Comparison of ENCODE assay signal across 25 cellular contexts in the genomic region with DNA sequence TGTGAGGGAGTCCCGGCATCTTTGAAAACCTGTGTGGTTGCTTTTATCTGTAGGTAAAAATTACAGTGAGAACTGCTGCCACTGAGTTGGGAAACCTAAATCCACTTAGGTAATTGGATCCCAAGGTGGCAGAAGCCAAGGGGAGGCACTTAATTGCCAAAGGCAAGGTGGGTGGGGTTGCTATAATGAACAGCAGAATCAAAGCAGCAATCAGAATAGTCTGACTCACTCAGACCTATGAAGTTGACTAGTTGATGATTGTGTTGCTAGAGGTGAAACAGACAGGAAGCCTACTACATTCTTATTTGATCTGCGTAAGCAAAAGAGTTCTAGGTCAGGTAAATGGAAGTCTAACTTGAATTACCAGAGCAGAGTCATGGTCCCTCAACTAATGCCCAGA. TPM values are rescaled to one million over a fixed set of nuclear protein-coding genes. Genes with fewer than 3 reads are reported as not detected.
DNase-seq lines count a peak whose midpoint lies in the region; ATAC-seq and TF ChIP-seq lines count a peak whose summit lies in the region.
"Had no signal": no experiment of that assay in that cellular context is flagged by ENCODE, and none has a peak within 500 bp of the region (broad histone marks: within the 10 kb centered on the region; RNA-seq: fewer than 3 reads in every experiment).

No MANE protein-coding gene starts in this region.

- H3K4me3 Mint-ChIP-seq in activated CD8-positive, alpha-beta T cell treated with anti-CD3 and anti-CD28 coated beads for 36 hours, result no peak overlapping the region
- no peak overlapping the region for H3K4me3 Mint-ChIP-seq in activated CD8-positive, alpha-beta T cell treated with anti-CD3 and anti-CD28 coated beads, Interleukin-2, amount 10 ng/mL, durations not matched to agents 7 days and 5 days
- H3K4me3 Mint-ChIP-seq: brain, CD14-positive monocyte, H9, memory B cell, natural killer cell had no signal

- peaks cover 9% of the 10 kb centered on the region for H3K9me3 Mint-ChIP-seq in activated CD8-positive, alpha-beta T cell treated with anti-CD3 and anti-CD28 coated beads for 36 hours
- peaks cover 4% of the 10 kb centered on the region for H3K9me3 Mint-ChIP-seq in activated CD8-positive, alpha-beta T cell treated with anti-CD3 and anti-CD28 coated beads, Interleukin-2, amount 10 ng/mL, durations not matched to agents 7 days and 5 days (ENCODE audit: insufficient read depth)

- CTCF ChIA-PET in activated CD8-positive, alpha-beta T cell treated with anti-CD3 and anti-CD28 coated beads for 36 hours (lab: Charles Lee), result interaction anchor here (0.7 kb wide), 1 partner anchor 147 kb away, joined by 3 read pairs; no protein-coding TSS in a partner anchor
- CTCF ChIA-PET in activated CD8-positive, alpha-beta T cell treated with anti-CD3 and anti-CD28 coated beads, Interleukin-2, amount 10 ng/mL, durations not matched to agents 7 days and 5 days (lab: Charles Lee), result interaction anchor here (1.4 kb wide), 1 partner anchor 65 kb away, joined by 3 read pairs; no protein-coding TSS in a partner anchor

- H3K4me3 ChIP-seq in dorsolateral prefrontal cortex (no peak overlapping the region), suprapubic skin (no peak overlapping the region)
- H3K4me3 ChIP-seq: uterus had no signal

- peak; percentile 61 for ATAC-seq in activated CD8-positive, alpha-beta T cell treated with anti-CD3 and anti-CD28 coated beads for 36 hours
- no peak for ATAC-seq in activated CD8-positive, alpha-beta T cell treated with anti-CD3 and anti-CD28 coated beads, Interleukin-2, amount 10 ng/mL, durations not matched to agents 7 days and 5 days
- ATAC-seq: HepG2, natural killer cell, Panc1 had no signal

- H3K36me3 Mint-ChIP-seq in activated CD8-positive, alpha-beta T cell treated with anti-CD3 and anti-CD28 coated beads for 36 hours (ENCODE audit: low read depth), result no peaks in the 10 kb centered on the region
- H3K36me3 Mint-ChIP-seq in activated CD8-positive, alpha-beta T cell treated with anti-CD3 and anti-CD28 coated beads, Interleukin-2, amount 10 ng/mL, durations not matched to agents 7 days and 5 days (ENCODE audit: low read depth), result no peaks in the 10 kb centered on the region
- H3K36me3 Mint-ChIP-seq: brain, CD14-positive monocyte, natural killer cell had no signal

- H3K36me3 ChIP-seq in suprapubic skin, result no peaks in the 10 kb centered on the region
- H3K36me3 ChIP-seq: uterus had no signal

- peaks cover 2% of the 10 kb centered on the region for H3K27me3 Mint-ChIP-seq in activated CD8-positive, alpha-beta T cell treated with anti-CD3 and anti-CD28 coated beads for 36 hours
- H3K27me3 Mint-ChIP-seq in activated CD8-positive, alpha-beta T cell treated with anti-CD3 and anti-CD28 coated beads, Interleukin-2, amount 10 ng/mL, durations not matched to agents 7 days and 5 days (ENCODE audit: low read depth), result peaks cover 8% of the 10 kb centered on the region

- no peaks in the 10 kb centered on the region for H3K9me3 ChIP-seq in suprapubic skin
- H3K9me3 ChIP-seq: uterus had no signal

- intact Hi-C loops in activated CD8-positive, alpha-beta T cell treated with anti-CD3 and anti-CD28 coated beads for 36 hours (cut with micrococcal nuclease), result no loop called here
- intact Hi-C loops in dorsolateral prefrontal cortex (cut with DNase I), result no loop called here

- TF ChIP-seq EP300 in suprapubic skin (IDR thresholded peaks at IDR 0.05), result no peak

- 61% methylated on average over 2 of the region's 2 CpGs for WGBS in suprapubic skin

- H3K4me1 ChIP-seq in suprapubic skin, result peaks cover 22% of the 10 kb centered on the region
- H3K4me1 ChIP-seq: uterus had no signal

- no peak for TF ChIP-seq POLR2A in suprapubic skin (IDR thresholded peaks at IDR 0.05)

- no peak for TF ChIP-seq CTCF in activated CD8-positive, alpha-beta T cell treated with anti-CD3 and anti-CD28 coated beads for 36 hours (IDR thresholded peaks at IDR 0.05)
- TF ChIP-seq CTCF in dorsolateral prefrontal cortex (IDR thresholded peaks at IDR 0.05 in 54 of 56, conservative IDR thresholded peaks at IDR 0.05 in 2 of 56; ENCODE audit: low read depth in 1 of 56, partially characterized antibody in 56 of 56) (no peak), suprapubic skin (IDR thresholded peaks at IDR 0.05) (no peak)

- H3K27me3 ChIP-seq in dorsolateral prefrontal cortex, result no peaks in the 10 kb centered on the region
- H3K27me3 ChIP-seq in suprapubic skin, result no peaks in the 10 kb centered on the region
- H3K27me3 ChIP-seq: uterus had no signal

- POLR2A ChIA-PET in activated CD8-positive, alpha-beta T cell treated with anti-CD3 and anti-CD28 coated beads for 36 hours (lab: Charles Lee), result no interaction called here
- POLR2A ChIA-PET in activated CD8-positive, alpha-beta T cell treated with anti-CD3 and anti-CD28 coated beads, Interleukin-2, amount 10 ng/mL, durations not matched to agents 7 days and 5 days (lab: Charles Lee), result no interaction called here

- DNase-seq in activated CD8-positive, alpha-beta T cell treated with anti-CD3 and anti-CD28 coated beads for 36 hours, result no peak
- DNase-seq in activated CD8-positive, alpha-beta T cell treated with anti-CD3 and anti-CD28 coated beads, Interleukin-2, amount 10 ng/mL, durations not matched to agents 7 days and 5 days, result no peak
- DNase-seq in NCI-H524 treated with DMSO at 0.1 percent for 48 hours (lab: John Stamatoyannopoulos, UW) (peak; percentile 77), dorsolateral prefrontal cortex (no peak), suprapubic skin (ENCODE audit: low spot score in 2 of 2) (peak in 1 of 2 donors; percentile 50), DMS79 treated with DMSO at 0.1 percent for 48 hours (lab: John Stamatoyannopoulos, UW) (no peak), SW 1271 (lab: John Stamatoyannopoulos, UW) (no peak)
- no peak for DNase-seq in stimulated activated CD4-positive, alpha-beta T cell treated with anti-CD3 and anti-CD28 coated beads, Interleukin-4, amount 100 ng/mL, for 24 hours
- DNase-seq: ACHN; activated CD4-positive, CD25-positive, alpha-beta regulatory T cell; activated CD8-positive, alpha-beta memory T cell treated with anti-CD3 and anti-CD28 coated beads for 24 hours; cortex of kidney; H9; kidney; natural killer cell; NCI-H1694 treated with DMSO at 0.1 percent for 48 hours; NCI-H510A; stimulated activated CD4-positive, alpha-beta T cell treated with anti-CD3 and anti-CD28 coated beads, Interleukin-2, amount 100 ng/mL, for 48 hours; T-helper 9 cell; uterus had no signal

- H3K27ac Mint-ChIP-seq in activated CD8-positive, alpha-beta T cell treated with anti-CD3 and anti-CD28 coated beads for 36 hours, result no peak overlapping the region
- no peak overlapping the region for H3K27ac Mint-ChIP-seq in activated CD8-positive, alpha-beta T cell treated with anti-CD3 and anti-CD28 coated beads, Interleukin-2, amount 10 ng/mL, durations not matched to agents 7 days and 5 days
- H3K27ac Mint-ChIP-seq: brain, CD14-positive monocyte, H9, memory B cell, natural killer cell had no signal

- peak overlapping the region in 33 of 59 donors; percentile 2 to 76 (median 43) for H3K27ac ChIP-seq in dorsolateral prefrontal cortex
- peak overlapping the region; percentile 83 for H3K27ac ChIP-seq in suprapubic skin
- H3K27ac ChIP-seq: uterus had no signal

- no peaks in the 10 kb centered on the region for H3K4me1 Mint-ChIP-seq in activated CD8-positive, alpha-beta T cell treated with anti-CD3 and anti-CD28 coated beads for 36 hours (ENCODE audit: low read depth)
- no peaks in the 10 kb centered on the region for H3K4me1 Mint-ChIP-seq in activated CD8-positive, alpha-beta T cell treated with anti-CD3 and anti-CD28 coated beads, Interleukin-2, amount 10 ng/mL, durations not matched to agents 7 days and 5 days (ENCODE audit: low read depth)
- H3K4me1 Mint-ChIP-seq: brain, H9, memory B cell, natural killer cell had no signal

RNA-seq across cellular contexts. Expression of a gene that starts 17.3 kb away (rescaled TPM):
- total RNA-seq in activated CD8-positive, alpha-beta T cell treated with anti-CD3 and anti-CD28 coated beads for 36 hours, result 10 to 100 TPM; 14.2 to 16.8 TPM
- 10 to 100 TPM; 31.9 to 32.5 TPM for total RNA-seq in activated CD8-positive, alpha-beta T cell treated with anti-CD3 and anti-CD28 coated beads, Interleukin-2, amount 10 ng/mL, durations not matched to agents 7 days and 5 days
- total RNA-seq in dorsolateral prefrontal cortex (10 to 100 TPM; 26.3 to 38.7 (median 32.4) TPM), suprapubic skin (100 to 1,000 TPM; 135 to 201 (median 153) TPM)
